Comparison of ENCODE assay signal across 26 cellular contexts in the genomic region with DNA sequence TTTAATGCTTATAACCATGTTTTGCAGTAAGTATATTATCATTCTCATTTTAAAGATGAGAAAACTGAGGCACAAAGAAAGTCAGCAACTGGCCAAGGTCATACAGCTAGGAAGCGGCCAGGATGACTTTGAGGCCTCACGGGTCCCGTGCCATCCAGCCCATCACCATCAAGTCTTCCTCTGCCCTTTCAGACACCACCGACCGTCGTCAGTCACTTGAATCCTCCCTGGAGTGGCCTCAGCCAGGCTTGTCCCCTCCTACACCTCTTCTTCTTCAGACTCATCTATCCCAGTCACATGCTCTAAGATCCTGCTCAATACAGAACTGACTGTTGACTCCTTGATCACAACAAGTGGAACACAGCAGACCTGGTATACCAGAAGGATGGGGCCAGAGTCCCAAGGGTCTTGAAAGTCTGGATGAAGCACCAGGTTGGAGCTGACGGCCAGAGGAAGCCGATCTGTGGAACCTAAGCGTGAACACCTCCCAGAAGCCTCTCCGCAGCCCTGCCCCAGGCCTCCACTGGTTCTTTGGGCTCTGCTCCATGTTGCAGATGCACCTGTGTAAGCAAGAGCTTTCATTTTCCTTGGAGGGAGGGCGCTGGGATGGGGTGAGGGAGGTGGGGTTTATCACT. TPM values are rescaled to one million over a fixed set of nuclear protein-coding genes. Genes with fewer than 3 reads are reported as not detected.
DNase-seq lines count a peak whose midpoint lies in the region; TF ChIP-seq lines count a peak whose summit lies in the region.
"Had no signal": no experiment of that assay in that cellular context is flagged by ENCODE, and none has a peak within 500 bp of the region (broad histone marks: within the 10 kb centered on the region; RNA-seq: fewer than 3 reads in every experiment).

No MANE protein-coding gene starts in this region.

- H3K4me1 Mint-ChIP-seq in activated naive CD4-positive, alpha-beta T cell treated with anti-CD3 and anti-CD28 coated beads, Interleukin-2, amount 10 ng/mL, durations not matched to agents 7 days and 5 days, result no peaks in the 10 kb centered on the region
- H3K4me1 Mint-ChIP-seq in endodermal cell, result no peaks in the 10 kb centered on the region

- H3K4me3 ChIP-seq in endodermal cell (ENCODE audit: low read length) (no peak overlapping the region), sigmoid colon (no peak overlapping the region), vagina (no peak overlapping the region)
- H3K4me3 ChIP-seq: A549, GM23248, hepatocyte, left ventricle myocardium inferior had no signal

- H3K9me3 Mint-ChIP-seq in activated naive CD4-positive, alpha-beta T cell treated with anti-CD3 and anti-CD28 coated beads, Interleukin-2, amount 10 ng/mL, durations not matched to agents 7 days and 5 days, result no peaks in the 10 kb centered on the region
- H3K9me3 Mint-ChIP-seq in endodermal cell, result no peaks in the 10 kb centered on the region
- H3K9me3 Mint-ChIP-seq: CD8-positive, alpha-beta T cell; effector memory CD8-positive, alpha-beta T cell; T-helper 1 cell treated with Interleukin-12 subunit alpha and Interleukin-12 subunit beta and Interleukin-4 antibody, amounts not matched to agents 30 μg/mL and 1 μg/mL, for 36 hours had no signal

- TF ChIP-seq POLR2A in sigmoid colon (IDR thresholded peaks at IDR 0.05), result no peak
- no peak for TF ChIP-seq POLR2A in vagina (IDR thresholded peaks at IDR 0.05)

- 93% methylated on average over 8 to 11 of the region's 11 CpGs for WGBS in endodermal cell (ENCODE audit: insufficient coverage in 1 of 2, insufficient read length in 1 of 2), 2 experiments
- WGBS in sigmoid colon, 2 donors, result 90 to 93% methylated on average over 11 of the region's 11 CpGs

- no peak overlapping the region for H3K9ac ChIP-seq in endodermal cell (ENCODE audit: extremely low read depth, low read length, poor library complexity, severe bottlenecking)
- H3K9ac ChIP-seq: GM23248, SK-N-SH had no signal

- peaks cover 7% of the 10 kb centered on the region for H3K27me3 Mint-ChIP-seq in activated naive CD4-positive, alpha-beta T cell treated with anti-CD3 and anti-CD28 coated beads, Interleukin-2, amount 10 ng/mL, durations not matched to agents 7 days and 5 days
- peaks cover 10% of the 10 kb centered on the region for H3K27me3 Mint-ChIP-seq in endodermal cell (ENCODE audit: insufficient read depth)
- H3K27me3 Mint-ChIP-seq: naive thymus-derived CD4-positive, alpha-beta T cell had no signal

- H3K27ac Mint-ChIP-seq in activated naive CD4-positive, alpha-beta T cell treated with anti-CD3 and anti-CD28 coated beads, Interleukin-2, amount 10 ng/mL, durations not matched to agents 7 days and 5 days, result no peak overlapping the region
- no peak overlapping the region for H3K27ac Mint-ChIP-seq in endodermal cell
- H3K27ac Mint-ChIP-seq: CD8-positive, alpha-beta T cell; effector memory CD8-positive, alpha-beta T cell; naive thymus-derived CD4-positive, alpha-beta T cell; T-helper 1 cell treated with Interleukin-12 subunit alpha and Interleukin-12 subunit beta and Interleukin-4 antibody, amounts not matched to agents 30 μg/mL and 1 μg/mL, for 36 hours had no signal

- intact Hi-C loops in sigmoid colon (cut with DNase I) (no loop called here), vagina (cut with DNase I) (no loop called here)

- no peak overlapping the region for H3K27ac ChIP-seq in endodermal cell (ENCODE audit: low read depth, low read length)
- H3K27ac ChIP-seq in sigmoid colon, result no peak overlapping the region
- no peak overlapping the region for H3K27ac ChIP-seq in vagina
- H3K27ac ChIP-seq: A549, GM23248, hepatocyte, left ventricle myocardium inferior had no signal

- TF ChIP-seq CTCF in endodermal cell (conservative IDR thresholded peaks at IDR 0.05) (no peak), sigmoid colon (IDR thresholded peaks at IDR 0.05) (no peak), vagina (IDR thresholded peaks at IDR 0.05) (no peak)

- CTCF ChIA-PET in activated naive CD4-positive, alpha-beta T cell treated with anti-CD3 and anti-CD28 coated beads, Interleukin-2, amount 10 ng/mL, durations not matched to agents 7 days and 5 days (lab: Charles Lee), result interaction anchor here (1.5 kb wide), 1 partner anchor 103 kb away, joined by 3 read pairs; no protein-coding TSS in a partner anchor

- no peak for TF ChIP-seq EP300 in sigmoid colon (IDR thresholded peaks at IDR 0.05)

- DNase-seq in activated naive CD4-positive, alpha-beta T cell treated with anti-CD3 and anti-CD28 coated beads, Interleukin-2, amount 10 ng/mL, durations not matched to agents 7 days and 5 days, result peak; percentile 16
- DNase-seq in activated naive CD4-positive, alpha-beta T cell treated with anti-CD3 and anti-CD28 coated beads, Interleukin-2, amount 50 U/mL, for 16 hours, result no peak
- DNase-seq in endodermal cell, result peak; percentile 12
- peak; percentile 54 for DNase-seq in sigmoid colon
- peak; percentile 62 to 64 for DNase-seq in vagina (ENCODE audit: extremely low spot score in 2 of 2)
- no peak for DNase-seq in occipital lobe (lab: John Stamatoyannopoulos, UW)
- no peak for DNase-seq in germinal center (ENCODE audit: low spot score)
- DNase-seq in activated CD4-positive, alpha-beta T cell treated with anti-CD3 and anti-CD28 coated beads for 4 hours, result no peak
- DNase-seq: activated CD4-positive, alpha-beta T cell treated with anti-CD3 and anti-CD28 coated beads for 1 hour; activated naive CD4-positive, alpha-beta T cell treated with Interleukin-2 at 50 U/mL for 16 hours; amniotic stem cell; effector memory CD8-positive, alpha-beta T cell; foreskin melanocyte; GM23248; IMR-90; left ventricle myocardium inferior; NCI-H146; NCI-H2107; NCI-H82; SK-N-SH; small intestine had no signal

- H3K27me3 ChIP-seq in endodermal cell (ENCODE audit: control insufficient read depth, insufficient read depth, low read length, poor library complexity, severe bottlenecking) (peaks cover under 1% of the 10 kb centered on the region), sigmoid colon (no peaks in the 10 kb centered on the region), vagina (no peaks in the 10 kb centered on the region)
- H3K27me3 ChIP-seq: hepatocyte had no signal

- H3K4me1 ChIP-seq in endodermal cell (ENCODE audit: control insufficient read depth, insufficient read depth, low read length) (no peaks in the 10 kb centered on the region), sigmoid colon (no peaks in the 10 kb centered on the region), vagina (peaks cover 25% of the 10 kb centered on the region)
- H3K4me1 ChIP-seq: A549, left ventricle myocardium inferior had no signal

- no peaks in the 10 kb centered on the region for H3K36me3 Mint-ChIP-seq in activated naive CD4-positive, alpha-beta T cell treated with anti-CD3 and anti-CD28 coated beads, Interleukin-2, amount 10 ng/mL, durations not matched to agents 7 days and 5 days
- H3K36me3 Mint-ChIP-seq in endodermal cell (ENCODE audit: low read depth), result no peaks in the 10 kb centered on the region
- H3K36me3 Mint-ChIP-seq: CD8-positive, alpha-beta T cell; naive thymus-derived CD4-positive, alpha-beta T cell had no signal

- H3K9me3 ChIP-seq in endodermal cell (ENCODE audit: control insufficient read depth, low read length) (no peaks in the 10 kb centered on the region), sigmoid colon (no peaks in the 10 kb centered on the region), vagina (no peaks in the 10 kb centered on the region)
- H3K9me3 ChIP-seq: A549, left ventricle myocardium inferior, SK-N-SH had no signal

- H3K36me3 ChIP-seq in endodermal cell (ENCODE audit: control insufficient read depth, insufficient read depth, low read length) (no peaks in the 10 kb centered on the region), sigmoid colon (no peaks in the 10 kb centered on the region), vagina (no peaks in the 10 kb centered on the region)
- H3K36me3 ChIP-seq: left ventricle myocardium inferior had no signal

- H3K4me3 Mint-ChIP-seq in activated naive CD4-positive, alpha-beta T cell treated with anti-CD3 and anti-CD28 coated beads, Interleukin-2, amount 10 ng/mL, durations not matched to agents 7 days and 5 days, result no peak overlapping the region
- H3K4me3 Mint-ChIP-seq in endodermal cell, result no peak overlapping the region
- H3K4me3 Mint-ChIP-seq: CD8-positive, alpha-beta T cell; effector memory CD8-positive, alpha-beta T cell; naive thymus-derived CD4-positive, alpha-beta T cell; T-helper 1 cell treated with Interleukin-12 subunit alpha and Interleukin-12 subunit beta and Interleukin-4 antibody, amounts not matched to agents 30 μg/mL and 1 μg/mL, for 36 hours had no signal

RNA-seq across cellular contexts. Expression of gene ITGA11, which starts 22.1 kb away (rescaled TPM):
- 1 to 10 TPM in 1 of 2 donors, under 1 TPM in 1; 0.35 to 1.4 TPM for total RNA-seq in endodermal cell
- 1.8 TPM for polyA plus RNA-seq in endodermal cell (2013, experiment 1 of 2)
- 1.3 TPM for polyA plus RNA-seq in endodermal cell (2013, experiment 2 of 2)
- 1 to 10 TPM in 3 of 4 donors, under 1 TPM in 1; 0.95 to 6.1 (median 2.7) TPM for total RNA-seq in sigmoid colon
- polyA plus RNA-seq in sigmoid colon, result 1 to 10 TPM in 1 of 3 donors, under 1 TPM in 2; 0.71 to 2.4 (median 0.92) TPM
- 15.5 TPM for total RNA-seq in vagina
- total RNA-seq in occipital lobe, result 0.62 TPM
- total RNA-seq: CD8-positive, alpha-beta T cell had no signal

Comparison
In these comparisons a context has a peak if more than half of its experiments do, and no peak if none do; other contexts are left out.
1. DNase-seq: peak in activated naive CD4-positive, alpha-beta T cell treated with anti-CD3 and anti-CD28 coated beads, Interleukin-2, amount 10 ng/mL, durations not matched to agents 7 days and 5 days (single experiment), endodermal cell (single experiment), sigmoid colon (single experiment) and vagina (2 of 2); none in activated naive CD4-positive, alpha-beta T cell treated with anti-CD3 and anti-CD28 coated beads, Interleukin-2, amount 50 U/mL, for 16 hours (single experiment), occipital lobe (single experiment), germinal center (single experiment) and activated CD4-positive, alpha-beta T cell treated with anti-CD3 and anti-CD28 coated beads for 4 hours (0 of 2).